Comparison of ENCODE assay signal across 12 cellular contexts in the genomic region with DNA sequence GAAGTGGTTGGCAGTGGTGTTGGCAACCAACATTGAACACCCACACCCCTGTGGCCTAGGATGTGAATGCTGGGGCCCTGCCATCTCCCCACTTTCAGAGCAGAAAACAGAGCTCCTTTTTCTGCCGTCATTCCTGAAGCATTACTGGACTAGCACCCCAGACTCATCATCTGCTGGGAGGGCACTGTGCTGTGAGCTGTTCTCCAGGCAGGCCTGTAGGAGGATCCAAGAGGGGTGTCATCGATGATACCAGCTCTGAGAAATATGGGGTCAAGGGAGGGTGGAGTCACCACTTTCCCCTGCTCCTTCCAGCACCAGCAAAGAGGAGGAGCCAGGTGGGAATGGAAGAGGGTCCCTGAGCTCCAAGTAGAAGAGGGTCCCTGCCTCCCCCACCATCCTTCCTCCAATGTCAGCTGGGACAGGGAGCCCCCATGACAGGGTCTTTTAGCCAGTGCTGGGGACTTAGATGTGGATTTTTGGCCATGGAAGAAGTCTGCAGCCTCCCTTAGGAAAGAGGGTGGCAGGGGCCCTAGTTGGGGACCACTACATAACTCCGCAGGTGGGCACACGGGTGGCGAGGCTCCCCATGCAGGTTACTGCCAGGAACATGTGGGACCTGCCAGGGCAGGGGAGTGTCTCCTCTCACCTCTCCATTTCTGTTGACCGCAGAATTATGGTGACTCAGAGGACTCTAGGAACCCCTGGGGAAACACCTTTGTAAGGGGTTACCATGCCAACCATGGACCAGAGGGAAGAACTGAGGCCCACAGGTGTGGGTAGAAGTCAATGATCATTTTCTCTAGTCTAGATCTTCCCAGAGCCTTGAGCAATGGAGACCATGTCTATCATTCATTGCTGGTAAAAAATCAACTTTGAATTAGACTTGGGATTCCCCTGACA. TPM values are rescaled to one million over a fixed set of nuclear protein-coding genes. Genes with fewer than 3 reads are reported as not detected.
A peak's percentile ranks its signal among the peaks of the same experiment; 100 is the strongest.
DNase-seq lines count a peak whose midpoint lies in the region; ATAC-seq and TF ChIP-seq lines count a peak whose summit lies in the region.
"Not testable (repeated sequence)": the region's sequence is repeated elsewhere in the genome, so short reads cannot be mapped to it uniquely, and the experiment has no call there.
"Had no signal": no experiment of that assay in that cellular context is flagged by ENCODE, and none has a peak within 500 bp of the region (broad histone marks: within the 10 kb centered on the region; RNA-seq: fewer than 3 reads in every experiment).

No MANE protein-coding gene starts in this region.

- H3K4me1 ChIP-seq in PC-3 (ENCODE audit: insufficient read depth, low read length); osteoblast (ENCODE audit: insufficient read depth, low read length): not testable (repeated sequence)

- H3K4me2 ChIP-seq in PC-3 (ENCODE audit: low read length); osteoblast (ENCODE audit: insufficient read depth, low read length): not testable (repeated sequence)

- H3F3A ChIP-seq in PC-3 (ENCODE audit: low read length, unreplicated experiment) = not testable (repeated sequence)

- not testable (repeated sequence) for H4K20me1 ChIP-seq in PC-3 (ENCODE audit: low read length); osteoblast (ENCODE audit: insufficient read depth, low read length)

- not testable (repeated sequence) for H3K27ac Mint-ChIP-seq in HFFc6; activated CD4-positive, alpha-beta memory T cell treated with anti-CD3 and anti-CD28 coated beads for 36 hours

- not testable (repeated sequence) for H3K27ac ChIP-seq in PC-3 (ENCODE audit: low read length); osteoblast (ENCODE audit: low read depth, low read length)

- TF ChIP-seq CTCF in HFFc6 (IDR thresholded peaks at IDR 0.05) = 0 out of 2 replicates have a peak, but pooled peaks have one; percentile 12
- not testable (repeated sequence) for TF ChIP-seq CTCF in PC-3 (conservative IDR thresholded peaks at IDR 0.05; ENCODE audit: low read depth, low read length); osteoblast (IDR thresholded peaks at IDR 0.05; ENCODE audit: extremely low read depth, low read depth, low read length)

- not testable (repeated sequence) for H3K4me3 ChIP-seq in PC-3 (ENCODE audit: low read length); osteoblast (ENCODE audit: insufficient read depth, low read length)

- not testable (repeated sequence) for H3K4me1 Mint-ChIP-seq in HFFc6 (ENCODE audit: low read depth)
- peaks cover 19% of the 10 kb centered on the region for H3K4me1 Mint-ChIP-seq in activated CD4-positive, alpha-beta memory T cell treated with anti-CD3 and anti-CD28 coated beads for 36 hours (ENCODE audit: low read depth)

- CTCF ChIA-PET in PC-3 (lab: Charles Lee) = not testable (repeated sequence)
- CTCF ChIA-PET in activated CD4-positive, alpha-beta memory T cell treated with anti-CD3 and anti-CD28 coated beads for 36 hours (lab: Charles Lee) = interaction anchor here (0.9 to 1.1 kb wide), 2 partner anchors 9 to 47 kb away, joined by 4 to 7 read pairs; no protein-coding TSS in a partner anchor

- peaks cover 41% of the 10 kb centered on the region for H3K27me3 Mint-ChIP-seq in HFFc6 (ENCODE audit: insufficient read depth)
- H3K27me3 Mint-ChIP-seq in activated CD4-positive, alpha-beta memory T cell treated with anti-CD3 and anti-CD28 coated beads for 36 hours = not testable (repeated sequence)

- H3K9ac ChIP-seq in PC-3 (ENCODE audit: low read length) = not testable (repeated sequence)

- H3K4me3 Mint-ChIP-seq in HFFc6; activated CD4-positive, alpha-beta memory T cell treated with anti-CD3 and anti-CD28 coated beads for 36 hours: not testable (repeated sequence)

- H3K36me3 Mint-ChIP-seq in HFFc6 (ENCODE audit: low read depth); activated CD4-positive, alpha-beta memory T cell treated with anti-CD3 and anti-CD28 coated beads for 36 hours: not testable (repeated sequence)

- POLR2A ChIA-PET in PC-3 (lab: Charles Lee; ENCODE audit: unreplicated experiment); activated CD4-positive, alpha-beta memory T cell treated with anti-CD3 and anti-CD28 coated beads for 36 hours (lab: Charles Lee): not testable (repeated sequence)

- DNase-seq in HFFc6 = peak; percentile 25
- DNase-seq in PC-3 = peak; percentile 24
- DNase-seq in activated CD4-positive, alpha-beta memory T cell treated with anti-CD3 and anti-CD28 coated beads for 36 hours = peak; percentile 74
- DNase-seq in amniotic epithelial cell (ENCODE audit: low read depth) = peak; percentile 24
- peak; percentile 69 for DNase-seq in osteoblast (ENCODE audit: insufficient read length, low spot score, missing footprints)
- DNase-seq in stimulated activated naive CD4-positive, alpha-beta T cell treated with Interleukin-2 at 50 U/mL for 16 hours (lab: John Stamatoyannopoulos, UW) = peak; percentile 40

- not testable (repeated sequence) for BruUV-seq in PC-3 (replicated peaks; lab: Mats Ljungman, UMichigan)

- ATAC-seq in PC-3 = not testable (repeated sequence)

- H2AFZ ChIP-seq in PC-3 (ENCODE audit: low read length); osteoblast (ENCODE audit: low read length): not testable (repeated sequence)

- intact Hi-C loops in PC-3 (cut with micrococcal nuclease) = not testable (repeated sequence)
- intact Hi-C loops in activated CD4-positive, alpha-beta memory T cell treated with anti-CD3 and anti-CD28 coated beads for 36 hours (cut with micrococcal nuclease) = loop anchor here (5.0 kb wide), 1 partner anchor 128 kb away; no protein-coding TSS in a partner anchor

- not testable (repeated sequence) for H3K9me3 ChIP-seq in PC-3 (ENCODE audit: low read length); osteoblast (ENCODE audit: low read depth, low read length)

- H3K9me2 ChIP-seq in PC-3 (replicated peaks; ENCODE audit: low read length) = not testable (repeated sequence)

- not testable (repeated sequence) for H3K36me3 ChIP-seq in PC-3 (ENCODE audit: low read depth, low read length); osteoblast (ENCODE audit: insufficient read depth, low read length)

- not testable (repeated sequence) for H3K9me3 Mint-ChIP-seq in HFFc6; activated CD4-positive, alpha-beta memory T cell treated with anti-CD3 and anti-CD28 coated beads for 36 hours

- H3K27me3 ChIP-seq in PC-3 (ENCODE audit: low read length); osteoblast (ENCODE audit: insufficient read depth, low read length): not testable (repeated sequence)

- not testable (repeated sequence) for H3K79me2 ChIP-seq in PC-3 (ENCODE audit: low read length); osteoblast (ENCODE audit: insufficient read depth, low read length)

RNA-seq across cellular contexts. Expression of a gene that starts 2.8 kb away (rescaled TPM):
- total RNA-seq in HFFc6 (2021; fragmentation: NEBNext Ultra II Directional; extraction: Animal tissue kit (Norgen Biotek cat#: 25700)) = not detected
- not detected in 2 replicates for total RNA-seq in PC-3 (2014; rRNA removed)
- not detected for total RNA-seq in activated CD4-positive, alpha-beta memory T cell treated with anti-CD3 and anti-CD28 coated beads for 36 hours
- not detected in 2 replicates for total RNA-seq in osteoblast
- total RNA-seq: adrenal gland, cardiac septum, Daoy, H7, liver, SJSA1 had no signal

RNA-seq across cellular contexts. Expression of a gene that starts 11.9 kb away (rescaled TPM):
- not detected for total RNA-seq in HFFc6 (2021; fragmentation: NEBNext Ultra II Directional; extraction: Animal tissue kit (Norgen Biotek cat#: 25700))
- total RNA-seq in PC-3 (2014; rRNA removed) (not detected in 2 replicates), osteoblast (not detected in 2 replicates)
- not detected for total RNA-seq in activated CD4-positive, alpha-beta memory T cell treated with anti-CD3 and anti-CD28 coated beads for 36 hours
- total RNA-seq: adrenal gland, cardiac septum, Daoy, H7, liver, SJSA1 had no signal

RNA-seq across cellular contexts. Expression of a gene that starts 17.4 kb away (rescaled TPM):
- not detected for total RNA-seq in HFFc6 (2021; fragmentation: NEBNext Ultra II Directional; extraction: Animal tissue kit (Norgen Biotek cat#: 25700))
- not detected in 2 replicates for total RNA-seq in PC-3 (2014; rRNA removed)
- not detected for total RNA-seq in activated CD4-positive, alpha-beta memory T cell treated with anti-CD3 and anti-CD28 coated beads for 36 hours
- not detected in 2 replicates for total RNA-seq in osteoblast
- total RNA-seq: adrenal gland, cardiac septum, Daoy, H7, liver, SJSA1 had no signal

RNA-seq across cellular contexts. Expression of a gene that starts 19.5 kb away (rescaled TPM):
- not detected for total RNA-seq in HFFc6 (2021; fragmentation: NEBNext Ultra II Directional; extraction: Animal tissue kit (Norgen Biotek cat#: 25700))
- not detected in 2 replicates for total RNA-seq in PC-3 (2014; rRNA removed)
- total RNA-seq in activated CD4-positive, alpha-beta memory T cell treated with anti-CD3 and anti-CD28 coated beads for 36 hours = under 1 TPM in 1 of 2 experiments, not detected in 1; 0.43 TPM
- total RNA-seq in osteoblast = not detected in 2 replicates
- total RNA-seq: adrenal gland, cardiac septum, Daoy, H7, liver, SJSA1 had no signal

RNA-seq across cellular contexts. Expression of a gene that starts 25.7 kb away (rescaled TPM):
- total RNA-seq in HFFc6 (2021; fragmentation: NEBNext Ultra II Directional; extraction: Animal tissue kit (Norgen Biotek cat#: 25700)) = not detected
- not detected in 2 replicates for total RNA-seq in PC-3 (2014; rRNA removed)
- total RNA-seq in activated CD4-positive, alpha-beta memory T cell treated with anti-CD3 and anti-CD28 coated beads for 36 hours = not detected
- not detected in 2 replicates for total RNA-seq in osteoblast
- total RNA-seq: adrenal gland, cardiac septum, Daoy, H7, liver, SJSA1 had no signal

Comparison
In these comparisons a context has a peak if more than half of its experiments do, and no peak if none do; other contexts are left out.
1. DNase-seq: peak in every context shown above with its lines; median percentile 74 in activated CD4-positive, alpha-beta memory T cell treated with anti-CD3 and anti-CD28 coated beads for 36 hours; 69 in osteoblast; 40 in stimulated activated naive CD4-positive, alpha-beta T cell treated with Interleukin-2 at 50 U/mL for 16 hours; 25 in HFFc6; 24 in PC-3; 24 in amniotic epithelial cell.